9 cellular contexts compared by ENCODE assay signal in the genomic region with DNA sequence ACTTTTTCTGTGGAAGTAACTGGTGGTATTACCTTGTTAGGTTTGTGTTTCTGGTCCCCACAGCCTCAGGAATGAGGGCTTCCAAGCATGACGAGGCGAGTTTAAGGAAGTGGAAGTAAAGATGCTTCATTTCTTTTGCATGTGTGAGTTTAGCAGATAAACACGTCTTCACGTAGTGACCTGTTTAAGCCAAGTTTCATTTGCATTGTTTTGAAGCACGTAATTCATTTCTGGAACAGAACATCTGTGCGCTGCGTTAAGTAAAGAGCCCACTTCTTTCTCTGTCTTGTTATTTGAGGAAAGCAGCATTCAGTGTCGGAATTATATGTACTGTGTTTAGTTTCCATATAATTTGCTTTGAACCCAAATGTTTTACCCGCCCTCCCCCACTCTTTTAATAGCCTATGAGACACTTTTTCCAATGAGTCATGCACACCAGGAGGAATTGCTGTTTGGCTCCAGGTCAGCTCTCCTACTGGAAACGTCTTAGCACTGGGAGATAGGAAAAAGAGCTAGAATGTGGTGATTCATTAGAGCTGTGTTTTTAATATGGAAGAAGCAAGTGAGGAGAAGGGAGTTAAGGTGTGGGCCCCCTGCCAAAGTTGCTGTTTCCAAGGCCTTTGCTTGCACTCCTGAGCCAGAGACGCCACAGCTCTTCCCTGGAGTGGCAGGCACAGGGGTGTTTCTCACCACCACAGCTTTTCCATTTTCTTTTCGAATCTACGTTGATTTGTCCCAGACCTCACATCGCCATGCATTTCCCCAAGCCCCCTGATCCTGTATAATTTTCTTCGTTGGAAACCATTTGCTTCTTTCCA. TPM values are rescaled to one million over a fixed set of nuclear protein-coding genes. Genes with fewer than 3 reads are reported as not detected.
A peak's percentile ranks its signal among the peaks of the same experiment; 100 is the strongest.
DNase-seq lines count a peak whose midpoint lies in the region; ATAC-seq and TF ChIP-seq lines count a peak whose summit lies in the region.
"Had no signal": no experiment of that assay in that cellular context is flagged by ENCODE, and none has a peak within 500 bp of the region (broad histone marks: within the 10 kb centered on the region; RNA-seq: fewer than 3 reads in every experiment).

No MANE protein-coding gene starts in this region.

- no peaks in the 10 kb centered on the region for H3K79me2 ChIP-seq in SK-N-SH (ENCODE audit: insufficient read depth)

- ATAC-seq in HG02642 (IDR thresholded peaks at IDR 0.05; ENCODE audit: poor library complexity, unreplicated experiment) (peak; percentile 51), Right ventricle myocardium superior (ENCODE audit: poor library complexity) (peak; percentile 82), gastrocnemius medialis (peak; percentile 93 to 97)
- ATAC-seq in stimulated activated effector memory CD8-positive, alpha-beta T cell treated with anti-CD3 and anti-CD28 coated beads, Interleukin-12 subunit alpha, Interleukin-12 subunit beta, amount 100 ng/mL, for 72 hours = no peak

- peak overlapping the region; percentile 45 to 88; a peak in 3 of 4 replicates for H3K27ac ChIP-seq in SK-N-SH (ENCODE audit: low read depth in 2 of 2, low read length in 1 of 2)
- H3K27ac ChIP-seq in gastrocnemius medialis = peak overlapping the region; percentile 66 to 79 (median 78)

- H3K27ac Mint-ChIP-seq in stimulated activated effector memory CD8-positive, alpha-beta T cell treated with anti-CD3 and anti-CD28 coated beads, Interleukin-12 subunit alpha, Interleukin-12 subunit beta, amount 100 ng/mL, for 72 hours = no peak overlapping the region
- H3K27ac Mint-ChIP-seq in activated CD4-positive, alpha-beta memory T cell treated with anti-CD3 and anti-CD28 coated beads, Interleukin-2, amount 10 ng/mL, durations not matched to agents 7 days and 5 days = no peak overlapping the region

- H3K4me2 ChIP-seq in SK-N-SH = peak overlapping the region; percentile 51

- peaks cover 5% of the 10 kb centered on the region for H3K36me3 Mint-ChIP-seq in stimulated activated effector memory CD8-positive, alpha-beta T cell treated with anti-CD3 and anti-CD28 coated beads, Interleukin-12 subunit alpha, Interleukin-12 subunit beta, amount 100 ng/mL, for 72 hours
- H3K36me3 Mint-ChIP-seq in activated CD4-positive, alpha-beta memory T cell treated with anti-CD3 and anti-CD28 coated beads, Interleukin-2, amount 10 ng/mL, durations not matched to agents 7 days and 5 days (ENCODE audit: low read depth) = no peaks in the 10 kb centered on the region

- H3K9me2 ChIP-seq in SK-N-SH = no peaks in the 10 kb centered on the region

- no peaks in the 10 kb centered on the region for H3K27me3 ChIP-seq in SK-N-SH (ENCODE audit: insufficient read depth)
- no peaks in the 10 kb centered on the region for H3K27me3 ChIP-seq in gastrocnemius medialis

- H3K4me3 ChIP-seq in SK-N-SH (ENCODE audit: low read depth in 2 of 2, low read length in 1 of 2) (peak overlapping the region; percentile 7 to 45; a peak in 3 of 4 replicates), gastrocnemius medialis (peak overlapping the region in 3 of 4 donors; percentile 14 to 24 (median 24))

- POLR2A ChIA-PET in SK-N-SH (lab: Yijun Ruan, JAX) = interaction anchor here (0.6 kb wide), 1 partner anchor 345 kb away, joined by 3 read pairs; no protein-coding TSS in a partner anchor
- POLR2A ChIA-PET in activated CD4-positive, alpha-beta memory T cell treated with anti-CD3 and anti-CD28 coated beads, Interleukin-2, amount 10 ng/mL, durations not matched to agents 7 days and 5 days (lab: Charles Lee) = no interaction called here

- CTCF ChIA-PET in SK-N-SH (lab: Yijun Ruan, JAX) = interaction anchor here (0.8 to 3.0 kb wide), 5 partner anchors 9 to 257 kb away, joined by 3 to 15 read pairs (median 3); no protein-coding TSS in a partner anchor
- CTCF ChIA-PET in activated CD4-positive, alpha-beta memory T cell treated with anti-CD3 and anti-CD28 coated beads, Interleukin-2, amount 10 ng/mL, durations not matched to agents 7 days and 5 days (lab: Charles Lee) = interaction anchor here (1.5 kb wide), 1 partner anchor 9 kb away, joined by 8 read pairs; no protein-coding TSS in a partner anchor

- intact Hi-C loops in Right ventricle myocardium superior (cut with DNase I) (no loop called here), gastrocnemius medialis (cut with DNase I; ENCODE audit: low total_unique reads) (no loop called here)

- no peaks in the 10 kb centered on the region for H3K4me1 Mint-ChIP-seq in stimulated activated effector memory CD8-positive, alpha-beta T cell treated with anti-CD3 and anti-CD28 coated beads, Interleukin-12 subunit alpha, Interleukin-12 subunit beta, amount 100 ng/mL, for 72 hours
- H3K4me1 Mint-ChIP-seq in activated CD4-positive, alpha-beta memory T cell treated with anti-CD3 and anti-CD28 coated beads, Interleukin-2, amount 10 ng/mL, durations not matched to agents 7 days and 5 days = no peaks in the 10 kb centered on the region

- H3K4me1 ChIP-seq in SK-N-SH (ENCODE audit: control insufficient read depth in 1 of 2, insufficient read depth in 2 of 2, low read depth in 1 of 2, low read length in 1 of 2) = peaks cover 0 to 9% of the 10 kb centered on the region in 2 experiments; a peak in 2 of 4 replicates
- peaks cover 17 to 21% of the 10 kb centered on the region in 2 donors for H3K4me1 ChIP-seq in gastrocnemius medialis

- H3K9me3 ChIP-seq in SK-N-SH (no peaks in the 10 kb centered on the region), gastrocnemius medialis (no peaks in the 10 kb centered on the region)

- peak overlapping the region; percentile 82 for H2AFZ ChIP-seq in SK-N-SH (ENCODE audit: low read depth)

- H3F3A ChIP-seq in SK-N-SH (replicated peaks; ENCODE audit: insufficient read depth) = peaks cover 11% of the 10 kb centered on the region

- in situ Hi-C loops in Caki2 (cut with HindIII; ENCODE audit: low pct_unique_long_range_greater_than_20kb, low sequenced_read_pairs) (no loop called here), gastrocnemius medialis (cut with MboI; ENCODE audit: low sequenced_read_pairs in 4 of 4) (no loop called here)

- H3K9ac ChIP-seq in SK-N-SH = peak overlapping the region; percentile 53; the same call in 1 of the 2 replicates

- 51% methylated on average over 15 of the region's 15 CpGs for WGBS in SK-N-SH (ENCODE audit: low lambda C conversion rate)

- DNase-seq in Caki2 (ENCODE audit: low read depth) (peak; percentile 94), SK-N-SH (no peak), Right ventricle myocardium superior (peak; percentile 74), gastrocnemius medialis (peak; percentile 43 to 62), NCI-H2107 treated with DMSO at 0.1 percent for 48 hours (lab: John Stamatoyannopoulos, UW; ENCODE audit: unreplicated experiment) (no peak)
- DNase-seq in stimulated activated effector memory CD8-positive, alpha-beta T cell treated with anti-CD3 and anti-CD28 coated beads, Interleukin-12 subunit alpha, Interleukin-12 subunit beta, amount 100 ng/mL, for 72 hours (ENCODE audit: low spot score in 2 of 2) = no peak
- no peak for DNase-seq in activated CD4-positive, alpha-beta memory T cell treated with anti-CD3 and anti-CD28 coated beads, Interleukin-2, amount 10 ng/mL, durations not matched to agents 7 days and 5 days

- TF ChIP-seq CTCF in SK-N-SH (IDR thresholded peaks at IDR 0.05) (no peak), gastrocnemius medialis (IDR thresholded peaks at IDR 0.05 in 4 of 5, conservative IDR thresholded peaks at IDR 0.05 in 1 of 5) (no peak)

- peak; percentile 50 to 73; a peak in 3 of 4 replicates for TF ChIP-seq EP300 in SK-N-SH (IDR thresholded peaks at IDR 0.05; ENCODE audit: borderline replicate concordance in 1 of 2, low read depth in 1 of 2, low read length in 1 of 2)

- no peaks in the 10 kb centered on the region for H4K20me1 ChIP-seq in SK-N-SH (ENCODE audit: insufficient read depth)

- no peak for TF ChIP-seq RAD21 in SK-N-SH (IDR thresholded peaks at IDR 0.05; ENCODE audit: low read length)

- H3K27me3 Mint-ChIP-seq in activated CD4-positive, alpha-beta memory T cell treated with anti-CD3 and anti-CD28 coated beads, Interleukin-2, amount 10 ng/mL, durations not matched to agents 7 days and 5 days = peaks cover 14% of the 10 kb centered on the region

- H3K9me3 Mint-ChIP-seq in stimulated activated effector memory CD8-positive, alpha-beta T cell treated with anti-CD3 and anti-CD28 coated beads, Interleukin-12 subunit alpha, Interleukin-12 subunit beta, amount 100 ng/mL, for 72 hours = peaks cover 5% of the 10 kb centered on the region
- H3K9me3 Mint-ChIP-seq in activated CD4-positive, alpha-beta memory T cell treated with anti-CD3 and anti-CD28 coated beads, Interleukin-2, amount 10 ng/mL, durations not matched to agents 7 days and 5 days = peaks cover 4% of the 10 kb centered on the region

- no peaks in the 10 kb centered on the region for H3K36me3 ChIP-seq in SK-N-SH (replicated peaks in 1 of 2; ENCODE audit: control insufficient read depth in 1 of 2, insufficient read depth in 2 of 2, low read length in 1 of 2)
- H3K36me3 ChIP-seq in gastrocnemius medialis = no peaks in the 10 kb centered on the region

- TF ChIP-seq POLR2A in gastrocnemius medialis (IDR thresholded peaks at IDR 0.05) = no peak

- H3K4me3 Mint-ChIP-seq in stimulated activated effector memory CD8-positive, alpha-beta T cell treated with anti-CD3 and anti-CD28 coated beads, Interleukin-12 subunit alpha, Interleukin-12 subunit beta, amount 100 ng/mL, for 72 hours = no peak overlapping the region
- H3K4me3 Mint-ChIP-seq in activated CD4-positive, alpha-beta memory T cell treated with anti-CD3 and anti-CD28 coated beads, Interleukin-2, amount 10 ng/mL, durations not matched to agents 7 days and 5 days = no peak overlapping the region

RNA-seq across cellular contexts. Expression of a gene that starts 36.8 kb away (rescaled TPM):
- 0.14 and 0.88 TPM in 2 replicates for total RNA-seq in Caki2 (2014; rRNA removed; shearing (Covaris generic); ENCODE audit: low replicate concordance)
- 0.03 TPM in 1 of 2 replicates, not detected in the other for polyA plus RNA-seq in SK-N-SH (2012; rRNA removed)
- 0.03 and 0.08 TPM in 2 replicates for polyA plus RNA-seq in SK-N-SH (2012; cell fraction: cytosol; rRNA removed)
- polyA plus RNA-seq in SK-N-SH (2012; cell fraction: nucleus; rRNA removed) = 0.02 TPM in 1 of 2 replicates, not detected in the other
- total RNA-seq in Right ventricle myocardium superior = not detected
- total RNA-seq in gastrocnemius medialis = under 1 TPM in 2 of 4 donors, not detected in 2; 0.46 to 0.55 TPM
- total RNA-seq in activated CD4-positive, alpha-beta memory T cell treated with anti-CD3 and anti-CD28 coated beads, Interleukin-2, amount 10 ng/mL, durations not matched to agents 7 days and 5 days = not detected
- total RNA-seq: frontal cortex had no signal

Comparison
In these comparisons a context has a peak if more than half of its experiments do, and no peak if none do; other contexts are left out.
1. DNase-seq: peak in Caki2 (single experiment), Right ventricle myocardium superior (single experiment) and gastrocnemius medialis (2 of 2); none in SK-N-SH (single experiment), NCI-H2107 treated with DMSO at 0.1 percent for 48 hours (single experiment), stimulated activated effector memory CD8-positive, alpha-beta T cell treated with anti-CD3 and anti-CD28 coated beads, Interleukin-12 subunit alpha, Interleukin-12 subunit beta, amount 100 ng/mL, for 72 hours (0 of 2) and activated CD4-positive, alpha-beta memory T cell treated with anti-CD3 and anti-CD28 coated beads, Interleukin-2, amount 10 ng/mL, durations not matched to agents 7 days and 5 days (single experiment).